In genomic region chr7:73841689-73842247, GRCh38 we compare ENCODE assay signal across 1 cellular context.
TF ChIP-seq lines count a peak whose summit lies in the region.

No MANE protein-coding gene starts in this region.

TF ChIP-seq in HepG2, 621 proteins besides CTCF, POLR2A, EP300 and RAD21 (continued from another document and continues in another):
- TF ChIP-seq MAX (IDR thresholded peaks at IDR 0.05) (0 out of 2 replicates have a peak, but pooled peaks have one; percentile 7), SRSF4 (IDR thresholded peaks at IDR 0.05; ENCODE audit: low read depth, low read length, poor library complexity, severe bottlenecking) (no peak), MBD4 (IDR thresholded peaks at IDR 0.05; ENCODE audit: borderline replicate concordance, low read length) (no peak), ZSCAN12 (CRISPR knock-in tag; IDR thresholded peaks at IDR 0.05) (no peak), YY1 (IDR thresholded peaks at IDR 0.05; ENCODE audit: insufficient read depth, insufficient replicate concordance, low read depth, low read length) (no peak), PAWR (CRISPR knock-in tag; IDR thresholded peaks at IDR 0.05; ENCODE audit: borderline replicate concordance) (no peak), CHD2 (IDR thresholded peaks at IDR 0.05; ENCODE audit: low read depth, low read length) (no peak), ZNF543 (CRISPR knock-in tag; IDR thresholded peaks at IDR 0.05) (0 out of 2 replicates have a peak, but pooled peaks have one; percentile 19), PHB2 (IDR thresholded peaks at IDR 0.05; ENCODE audit: partially characterized antibody) (no peak), KAT8 (CRISPR knock-in tag; IDR thresholded peaks at IDR 0.05) (no peak), ZNF567 (CRISPR knock-in tag; IDR thresholded peaks at IDR 0.05; ENCODE audit: borderline replicate concordance) (no peak), SMARCC2 (IDR thresholded peaks at IDR 0.05) (no peak), KLF11 (CRISPR knock-in tag; IDR thresholded peaks at IDR 0.05) (no peak), CHCHD3 (CRISPR knock-in tag; IDR thresholded peaks at IDR 0.05) (no peak), THAP9 (CRISPR knock-in tag; IDR thresholded peaks at IDR 0.05; ENCODE audit: borderline replicate concordance) (no peak), ZBTB34 (CRISPR knock-in tag; IDR thresholded peaks at IDR 0.05) (no peak), NFE2L1 (CRISPR knock-in tag; IDR thresholded peaks at IDR 0.05; ENCODE audit: borderline replicate concordance) (no peak), ZNF800 (CRISPR knock-in tag; IDR thresholded peaks at IDR 0.05) (no peak), TIGD3 (CRISPR knock-in tag; IDR thresholded peaks at IDR 0.05; ENCODE audit: borderline replicate concordance) (no peak), ZNF598 (CRISPR knock-in tag; IDR thresholded peaks at IDR 0.05; ENCODE audit: borderline replicate concordance) (0 out of 2 replicates have a peak, but pooled peaks have one; percentile 14), LBX2 (CRISPR knock-in tag; IDR thresholded peaks at IDR 0.05; ENCODE audit: borderline replicate concordance) (no peak), ZFYVE20 (CRISPR knock-in tag; IDR thresholded peaks at IDR 0.05; ENCODE audit: borderline replicate concordance, low read depth) (no peak), ZNF207 (IDR thresholded peaks at IDR 0.05; ENCODE audit: borderline replicate concordance) (no peak), ZBTB4 (CRISPR knock-in tag; IDR thresholded peaks at IDR 0.05; ENCODE audit: borderline replicate concordance) (no peak), RCOR2 (CRISPR knock-in tag; IDR thresholded peaks at IDR 0.05) (no peak), KAT7 (CRISPR knock-in tag; IDR thresholded peaks at IDR 0.05; ENCODE audit: borderline replicate concordance) (no peak), HNF4G (IDR thresholded peaks at IDR 0.05; ENCODE audit: borderline replicate concordance, low read depth, low read length) (no peak), HNF4G (CRISPR knock-in tag; IDR thresholded peaks at IDR 0.05; ENCODE audit: borderline replicate concordance, low read depth) (no peak), EHMT2 (IDR thresholded peaks at IDR 0.05; ENCODE audit: borderline replicate concordance, low read depth, low read length) (no peak), DR1 (CRISPR knock-in tag; IDR thresholded peaks at IDR 0.05) (no peak), KMT2A (CRISPR knock-in tag; IDR thresholded peaks at IDR 0.05) (no peak), NFYC (CRISPR knock-in tag; IDR thresholded peaks at IDR 0.05) (no peak), ZNF362 (CRISPR knock-in tag; IDR thresholded peaks at IDR 0.05; ENCODE audit: borderline replicate concordance) (no peak), IKZF5 (CRISPR knock-in tag; IDR thresholded peaks at IDR 0.05) (no peak), ZMYM2 (CRISPR knock-in tag; IDR thresholded peaks at IDR 0.05) (no peak), USF2 (IDR thresholded peaks at IDR 0.05; ENCODE audit: low read depth, low read length) (no peak), USF2 (CRISPR knock-in tag; IDR thresholded peaks at IDR 0.05; ENCODE audit: borderline replicate concordance) (no peak), CEBPB (IDR thresholded peaks at IDR 0.05; ENCODE audit: borderline replicate concordance, low read depth, low read length) (no peak), IRF1 (CRISPR knock-in tag; IDR thresholded peaks at IDR 0.05; ENCODE audit: low read depth) (no peak), PREB (CRISPR knock-in tag; IDR thresholded peaks at IDR 0.05) (no peak), ZNF781 (CRISPR knock-in tag; IDR thresholded peaks at IDR 0.05; ENCODE audit: borderline replicate concordance, not compliant biosample characterization) (no peak), ZNF30 (CRISPR knock-in tag; IDR thresholded peaks at IDR 0.05) (no peak), ZSCAN29 (CRISPR knock-in tag; conservative IDR thresholded peaks at IDR 0.05) (0 out of 2 replicates have a peak, but pooled peaks have one; percentile 30), ZBTB8A (CRISPR knock-in tag; IDR thresholded peaks at IDR 0.05; ENCODE audit: borderline replicate concordance, low read depth) (no peak), KDM2A (CRISPR knock-in tag; IDR thresholded peaks at IDR 0.05; ENCODE audit: borderline replicate concordance, low read depth) (0 out of 2 replicates have a peak, but pooled peaks have one; percentile 3), BRCA1 (CRISPR knock-in tag; IDR thresholded peaks at IDR 0.05) (no peak), CBX2 (IDR thresholded peaks at IDR 0.05; ENCODE audit: low read depth, low read length) (no peak), CBX2 (CRISPR knock-in tag; IDR thresholded peaks at IDR 0.05; ENCODE audit: low read depth) (no peak), ZFP36L2 (CRISPR knock-in tag; IDR thresholded peaks at IDR 0.05) (no peak)
